ENCODE assay signal across 1 cellular context in the genomic region with DNA sequence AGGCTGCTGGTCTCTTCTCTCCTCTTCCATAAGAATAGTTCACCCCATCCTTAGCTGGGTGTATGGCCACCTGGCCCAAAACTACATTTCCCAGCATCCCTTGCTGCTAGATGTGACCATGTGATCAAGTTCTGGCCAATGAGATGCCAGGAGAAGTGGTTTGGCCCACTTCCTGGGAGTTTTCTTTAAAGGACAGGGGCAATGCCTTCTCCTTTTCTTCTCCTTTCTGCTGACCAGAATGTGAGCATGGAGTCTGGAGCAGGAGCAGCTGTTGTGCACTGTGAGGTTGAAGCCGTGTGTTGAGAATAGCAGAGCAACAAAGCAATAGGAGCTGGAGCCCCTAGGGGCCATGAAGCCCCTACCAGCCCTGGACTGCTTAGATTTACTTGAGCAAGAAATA.
TF ChIP-seq lines count a peak whose summit lies in the region.

No MANE protein-coding gene starts in this region.

TF ChIP-seq in HepG2, 621 proteins besides CTCF, POLR2A, EP300 and RAD21 (continued from another document and continues in another):
- TF ChIP-seq, protein P1, sequence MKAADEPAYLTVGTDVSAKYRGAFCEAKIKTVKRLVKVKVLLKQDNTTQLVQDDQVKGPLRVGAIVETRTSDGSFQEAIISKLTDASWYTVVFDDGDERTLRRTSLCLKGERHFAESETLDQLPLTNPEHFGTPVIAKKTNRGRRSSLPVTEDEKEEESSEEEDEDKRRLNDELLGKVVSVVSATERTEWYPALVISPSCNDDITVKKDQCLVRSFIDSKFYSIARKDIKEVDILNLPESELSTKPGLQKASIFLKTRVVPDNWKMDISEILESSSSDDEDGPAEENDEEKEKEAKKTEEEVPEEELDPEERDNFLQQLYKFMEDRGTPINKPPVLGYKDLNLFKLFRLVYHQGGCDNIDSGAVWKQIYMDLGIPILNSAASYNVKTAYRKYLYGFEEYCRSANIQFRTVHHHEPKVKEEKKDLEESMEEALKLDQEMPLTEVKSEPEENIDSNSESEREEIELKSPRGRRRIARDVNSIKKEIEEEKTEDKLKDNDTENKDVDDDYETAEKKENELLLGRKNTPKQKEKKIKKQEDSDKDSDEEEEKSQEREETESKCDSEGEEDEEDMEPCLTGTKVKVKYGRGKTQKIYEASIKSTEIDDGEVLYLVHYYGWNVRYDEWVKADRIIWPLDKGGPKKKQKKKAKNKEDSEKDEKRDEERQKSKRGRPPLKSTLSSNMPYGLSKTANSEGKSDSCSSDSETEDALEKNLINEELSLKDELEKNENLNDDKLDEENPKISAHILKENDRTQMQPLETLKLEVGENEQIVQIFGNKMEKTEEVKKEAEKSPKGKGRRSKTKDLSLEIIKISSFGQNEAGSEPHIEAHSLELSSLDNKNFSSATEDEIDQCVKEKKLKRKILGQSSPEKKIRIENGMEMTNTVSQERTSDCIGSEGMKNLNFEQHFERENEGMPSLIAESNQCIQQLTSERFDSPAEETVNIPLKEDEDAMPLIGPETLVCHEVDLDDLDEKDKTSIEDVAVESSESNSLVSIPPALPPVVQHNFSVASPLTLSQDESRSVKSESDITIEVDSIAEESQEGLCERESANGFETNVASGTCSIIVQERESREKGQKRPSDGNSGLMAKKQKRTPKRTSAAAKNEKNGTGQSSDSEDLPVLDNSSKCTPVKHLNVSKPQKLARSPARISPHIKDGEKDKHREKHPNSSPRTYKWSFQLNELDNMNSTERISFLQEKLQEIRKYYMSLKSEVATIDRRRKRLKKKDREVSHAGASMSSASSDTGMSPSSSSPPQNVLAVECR (CRISPR knock-in tag; IDR thresholded peaks at IDR 0.05; ENCODE audit: borderline replicate concordance) = no peak; the same call in 1 of the 2 replicates
- TF ChIP-seq, protein P2, sequence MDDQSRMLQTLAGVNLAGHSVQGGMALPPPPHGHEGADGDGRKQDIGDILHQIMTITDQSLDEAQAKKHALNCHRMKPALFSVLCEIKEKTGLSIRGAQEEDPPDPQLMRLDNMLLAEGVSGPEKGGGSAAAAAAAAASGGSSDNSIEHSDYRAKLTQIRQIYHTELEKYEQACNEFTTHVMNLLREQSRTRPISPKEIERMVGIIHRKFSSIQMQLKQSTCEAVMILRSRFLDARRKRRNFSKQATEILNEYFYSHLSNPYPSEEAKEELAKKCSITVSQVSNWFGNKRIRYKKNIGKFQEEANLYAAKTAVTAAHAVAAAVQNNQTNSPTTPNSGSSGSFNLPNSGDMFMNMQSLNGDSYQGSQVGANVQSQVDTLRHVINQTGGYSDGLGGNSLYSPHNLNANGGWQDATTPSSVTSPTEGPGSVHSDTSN (CRISPR knock-in tag; IDR thresholded peaks at IDR 0.05; ENCODE audit: borderline replicate concordance) = no peak
- TF ChIP-seq ZNF12 (CRISPR knock-in tag; IDR thresholded peaks at IDR 0.05) (no peak), ZNF282 (IDR thresholded peaks at IDR 0.05; ENCODE audit: partially characterized antibody) (no peak), RELA (CRISPR knock-in tag; IDR thresholded peaks at IDR 0.05) (no peak), ZNF253 (CRISPR knock-in tag; IDR thresholded peaks at IDR 0.05; ENCODE audit: borderline replicate concordance) (no peak), ZNF101 (CRISPR knock-in tag; IDR thresholded peaks at IDR 0.05; ENCODE audit: borderline replicate concordance, low read depth) (no peak), POLR2G (IDR thresholded peaks at IDR 0.05; ENCODE audit: low read depth, low read length) (no peak), ZBTB3 (CRISPR knock-in tag; IDR thresholded peaks at IDR 0.05; ENCODE audit: borderline replicate concordance, low read depth) (no peak), ZSCAN29 (CRISPR knock-in tag; conservative IDR thresholded peaks at IDR 0.05) (no peak), ZNF234 (CRISPR knock-in tag; conservative IDR thresholded peaks at IDR 0.05) (no peak), RCOR2 (CRISPR knock-in tag; IDR thresholded peaks at IDR 0.05) (no peak), TBX2 (CRISPR knock-in tag; IDR thresholded peaks at IDR 0.05; ENCODE audit: borderline replicate concordance) (no peak; the same call in 1 of the 2 replicates), KMT2A (CRISPR knock-in tag; IDR thresholded peaks at IDR 0.05) (no peak), ZNF484 (CRISPR knock-in tag; IDR thresholded peaks at IDR 0.05; ENCODE audit: borderline replicate concordance, low read depth) (no peak), PHB2 (IDR thresholded peaks at IDR 0.05; ENCODE audit: partially characterized antibody) (no peak), TOPORS (CRISPR knock-in tag; IDR thresholded peaks at IDR 0.05) (no peak), ZMYM2 (CRISPR knock-in tag; IDR thresholded peaks at IDR 0.05) (no peak), U2AF2 (IDR thresholded peaks at IDR 0.05; ENCODE audit: low read depth, low read length) (no peak), ZSCAN22 (CRISPR knock-in tag; IDR thresholded peaks at IDR 0.05) (no peak), ZZZ3 (CRISPR knock-in tag; IDR thresholded peaks at IDR 0.05; ENCODE audit: borderline replicate concordance) (no peak), ZBTB8A (CRISPR knock-in tag; IDR thresholded peaks at IDR 0.05; ENCODE audit: borderline replicate concordance, low read depth) (no peak), LCORL (IDR thresholded peaks at IDR 0.05) (no peak), LCORL (CRISPR knock-in tag; IDR thresholded peaks at IDR 0.05) (peak; percentile 41), ZNF816 (CRISPR knock-in tag; IDR thresholded peaks at IDR 0.05; ENCODE audit: borderline replicate concordance) (no peak), SP4 (CRISPR knock-in tag; IDR thresholded peaks at IDR 0.05) (0 out of 2 replicates have a peak, but pooled peaks have one; percentile 15), CHD4 (IDR thresholded peaks at IDR 0.05; ENCODE audit: borderline replicate concordance, low read length) (no peak), RBM39 (IDR thresholded peaks at IDR 0.05; ENCODE audit: low read depth, low read length, poor library complexity, severe bottlenecking) (no peak)
- TF ChIP-seq, protein P3, sequence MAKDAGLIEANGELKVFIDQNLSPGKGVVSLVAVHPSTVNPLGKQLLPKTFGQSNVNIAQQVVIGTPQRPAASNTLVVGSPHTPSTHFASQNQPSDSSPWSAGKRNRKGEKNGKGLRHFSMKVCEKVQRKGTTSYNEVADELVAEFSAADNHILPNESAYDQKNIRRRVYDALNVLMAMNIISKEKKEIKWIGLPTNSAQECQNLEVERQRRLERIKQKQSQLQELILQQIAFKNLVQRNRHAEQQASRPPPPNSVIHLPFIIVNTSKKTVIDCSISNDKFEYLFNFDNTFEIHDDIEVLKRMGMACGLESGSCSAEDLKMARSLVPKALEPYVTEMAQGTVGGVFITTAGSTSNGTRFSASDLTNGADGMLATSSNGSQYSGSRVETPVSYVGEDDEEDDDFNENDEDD (CRISPR knock-in tag; IDR thresholded peaks at IDR 0.05; ENCODE audit: borderline replicate concordance) = no peak
- TF ChIP-seq, protein P4, sequence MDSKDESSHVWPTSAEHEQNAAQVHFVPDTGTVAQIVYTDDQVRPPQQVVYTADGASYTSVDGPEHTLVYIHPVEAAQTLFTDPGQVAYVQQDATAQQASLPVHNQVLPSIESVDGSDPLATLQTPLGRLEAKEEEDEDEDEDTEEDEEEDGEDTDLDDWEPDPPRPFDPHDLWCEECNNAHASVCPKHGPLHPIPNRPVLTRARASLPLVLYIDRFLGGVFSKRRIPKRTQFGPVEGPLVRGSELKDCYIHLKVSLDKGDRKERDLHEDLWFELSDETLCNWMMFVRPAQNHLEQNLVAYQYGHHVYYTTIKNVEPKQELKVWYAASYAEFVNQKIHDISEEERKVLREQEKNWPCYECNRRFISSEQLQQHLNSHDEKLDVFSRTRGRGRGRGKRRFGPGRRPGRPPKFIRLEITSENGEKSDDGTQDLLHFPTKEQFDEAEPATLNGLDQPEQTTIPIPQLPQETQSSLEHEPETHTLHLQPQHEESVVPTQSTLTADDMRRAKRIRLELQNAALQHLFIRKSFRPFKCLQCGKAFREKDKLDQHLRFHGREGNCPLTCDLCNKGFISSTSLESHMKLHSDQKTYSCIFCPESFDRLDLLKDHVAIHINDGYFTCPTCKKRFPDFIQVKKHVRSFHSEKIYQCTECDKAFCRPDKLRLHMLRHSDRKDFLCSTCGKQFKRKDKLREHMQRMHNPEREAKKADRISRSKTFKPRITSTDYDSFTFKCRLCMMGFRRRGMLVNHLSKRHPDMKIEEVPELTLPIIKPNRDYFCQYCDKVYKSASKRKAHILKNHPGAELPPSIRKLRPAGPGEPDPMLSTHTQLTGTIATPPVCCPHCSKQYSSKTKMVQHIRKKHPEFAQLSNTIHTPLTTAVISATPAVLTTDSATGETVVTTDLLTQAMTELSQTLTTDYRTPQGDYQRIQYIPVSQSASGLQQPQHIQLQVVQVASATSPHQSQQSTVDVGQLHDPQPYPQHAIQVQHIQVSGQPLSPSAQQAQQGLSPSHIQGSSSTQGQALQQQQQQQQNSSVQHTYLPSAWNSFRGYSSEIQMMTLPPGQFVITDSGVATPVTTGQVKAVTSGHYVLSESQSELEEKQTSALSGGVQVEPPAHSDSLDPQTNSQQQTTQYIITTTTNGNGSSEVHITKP (CRISPR knock-in tag; IDR thresholded peaks at IDR 0.05; ENCODE audit: low read depth) = peak; percentile 97
- TF ChIP-seq, protein P5, sequence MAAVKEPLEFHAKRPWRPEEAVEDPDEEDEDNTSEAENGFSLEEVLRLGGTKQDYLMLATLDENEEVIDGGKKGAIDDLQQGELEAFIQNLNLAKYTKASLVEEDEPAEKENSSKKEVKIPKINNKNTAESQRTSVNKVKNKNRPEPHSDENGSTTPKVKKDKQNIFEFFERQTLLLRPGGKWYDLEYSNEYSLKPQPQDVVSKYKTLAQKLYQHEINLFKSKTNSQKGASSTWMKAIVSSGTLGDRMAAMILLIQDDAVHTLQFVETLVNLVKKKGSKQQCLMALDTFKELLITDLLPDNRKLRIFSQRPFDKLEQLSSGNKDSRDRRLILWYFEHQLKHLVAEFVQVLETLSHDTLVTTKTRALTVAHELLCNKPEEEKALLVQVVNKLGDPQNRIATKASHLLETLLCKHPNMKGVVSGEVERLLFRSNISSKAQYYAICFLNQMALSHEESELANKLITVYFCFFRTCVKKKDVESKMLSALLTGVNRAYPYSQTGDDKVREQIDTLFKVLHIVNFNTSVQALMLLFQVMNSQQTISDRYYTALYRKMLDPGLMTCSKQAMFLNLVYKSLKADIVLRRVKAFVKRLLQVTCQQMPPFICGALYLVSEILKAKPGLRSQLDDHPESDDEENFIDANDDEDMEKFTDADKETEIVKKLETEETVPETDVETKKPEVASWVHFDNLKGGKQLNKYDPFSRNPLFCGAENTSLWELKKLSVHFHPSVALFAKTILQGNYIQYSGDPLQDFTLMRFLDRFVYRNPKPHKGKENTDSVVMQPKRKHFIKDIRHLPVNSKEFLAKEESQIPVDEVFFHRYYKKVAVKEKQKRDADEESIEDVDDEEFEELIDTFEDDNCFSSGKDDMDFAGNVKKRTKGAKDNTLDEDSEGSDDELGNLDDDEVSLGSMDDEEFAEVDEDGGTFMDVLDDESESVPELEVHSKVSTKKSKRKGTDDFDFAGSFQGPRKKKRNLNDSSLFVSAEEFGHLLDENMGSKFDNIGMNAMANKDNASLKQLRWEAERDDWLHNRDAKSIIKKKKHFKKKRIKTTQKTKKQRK (IDR thresholded peaks at IDR 0.05; ENCODE audit: low read length) = no peak
- TF ChIP-seq, protein P6, sequence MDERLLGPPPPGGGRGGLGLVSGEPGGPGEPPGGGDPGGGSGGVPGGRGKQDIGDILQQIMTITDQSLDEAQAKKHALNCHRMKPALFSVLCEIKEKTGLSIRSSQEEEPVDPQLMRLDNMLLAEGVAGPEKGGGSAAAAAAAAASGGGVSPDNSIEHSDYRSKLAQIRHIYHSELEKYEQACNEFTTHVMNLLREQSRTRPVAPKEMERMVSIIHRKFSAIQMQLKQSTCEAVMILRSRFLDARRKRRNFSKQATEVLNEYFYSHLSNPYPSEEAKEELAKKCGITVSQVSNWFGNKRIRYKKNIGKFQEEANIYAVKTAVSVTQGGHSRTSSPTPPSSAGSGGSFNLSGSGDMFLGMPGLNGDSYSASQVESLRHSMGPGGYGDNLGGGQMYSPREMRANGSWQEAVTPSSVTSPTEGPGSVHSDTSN (CRISPR knock-in tag; IDR thresholded peaks at IDR 0.05) = no peak
- TF ChIP-seq, protein P7, sequence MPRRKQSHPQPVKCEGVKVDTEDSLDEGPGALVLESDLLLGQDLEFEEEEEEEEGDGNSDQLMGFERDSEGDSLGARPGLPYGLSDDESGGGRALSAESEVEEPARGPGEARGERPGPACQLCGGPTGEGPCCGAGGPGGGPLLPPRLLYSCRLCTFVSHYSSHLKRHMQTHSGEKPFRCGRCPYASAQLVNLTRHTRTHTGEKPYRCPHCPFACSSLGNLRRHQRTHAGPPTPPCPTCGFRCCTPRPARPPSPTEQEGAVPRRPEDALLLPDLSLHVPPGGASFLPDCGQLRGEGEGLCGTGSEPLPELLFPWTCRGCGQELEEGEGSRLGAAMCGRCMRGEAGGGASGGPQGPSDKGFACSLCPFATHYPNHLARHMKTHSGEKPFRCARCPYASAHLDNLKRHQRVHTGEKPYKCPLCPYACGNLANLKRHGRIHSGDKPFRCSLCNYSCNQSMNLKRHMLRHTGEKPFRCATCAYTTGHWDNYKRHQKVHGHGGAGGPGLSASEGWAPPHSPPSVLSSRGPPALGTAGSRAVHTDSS (CRISPR knock-in tag; conservative IDR thresholded peaks at IDR 0.05) = no peak
- TF ChIP-seq, protein P8, sequence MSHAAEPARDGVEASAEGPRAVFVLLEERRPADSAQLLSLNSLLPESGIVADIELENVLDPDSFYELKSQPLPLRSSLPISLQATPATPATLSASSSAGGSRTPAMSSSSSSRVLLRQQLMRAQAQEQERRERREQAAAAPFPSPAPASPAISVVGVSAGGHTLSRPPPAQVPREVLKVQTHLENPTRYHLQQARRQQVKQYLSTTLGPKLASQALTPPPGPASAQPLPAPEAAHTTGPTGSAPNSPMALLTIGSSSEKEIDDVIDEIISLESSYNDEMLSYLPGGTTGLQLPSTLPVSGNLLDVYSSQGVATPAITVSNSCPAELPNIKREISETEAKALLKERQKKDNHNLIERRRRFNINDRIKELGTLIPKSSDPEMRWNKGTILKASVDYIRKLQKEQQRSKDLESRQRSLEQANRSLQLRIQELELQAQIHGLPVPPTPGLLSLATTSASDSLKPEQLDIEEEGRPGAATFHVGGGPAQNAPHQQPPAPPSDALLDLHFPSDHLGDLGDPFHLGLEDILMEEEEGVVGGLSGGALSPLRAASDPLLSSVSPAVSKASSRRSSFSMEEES (CRISPR knock-in tag; IDR thresholded peaks at IDR 0.05) = no peak
